Comparison of ENCODE assay signal across 1 cellular context in genomic region chr1:179151908-179152682, GRCh38.
TF ChIP-seq lines count a peak whose summit lies in the region.

No MANE protein-coding gene starts in this region.

TF ChIP-seq in HepG2, 621 proteins besides CTCF, POLR2A, EP300 and RAD21 (continued from another document and continues in another):
- no peak for TF ChIP-seq ZNF576 (CRISPR knock-in tag; IDR thresholded peaks at IDR 0.05)
- peak; percentile 92 for TF ChIP-seq FOXK2 (IDR thresholded peaks at IDR 0.05)
- peak; percentile 47 for TF ChIP-seq PHF5A (CRISPR knock-in tag; IDR thresholded peaks at IDR 0.05; ENCODE audit: low read depth, unreplicated experiment)
- no peak for TF ChIP-seq RFX1 (IDR thresholded peaks at IDR 0.05)
- TF ChIP-seq ZNF547 (CRISPR knock-in tag; IDR thresholded peaks at IDR 0.05): peak; percentile 44; the same call in 1 of the 2 replicates
- TF ChIP-seq ETV5 (CRISPR knock-in tag; IDR thresholded peaks at IDR 0.05; ENCODE audit: borderline replicate concordance): peak; percentile 26; the same call in 1 of the 2 replicates
- TF ChIP-seq NR2C2 (CRISPR knock-in tag; IDR thresholded peaks at IDR 0.05; ENCODE audit: borderline replicate concordance): no peak
- TF ChIP-seq IRF2 (CRISPR knock-in tag; IDR thresholded peaks at IDR 0.05): peak; percentile 68
- TF ChIP-seq PRPF4 (IDR thresholded peaks at IDR 0.05; ENCODE audit: low read depth, low read length, poor library complexity, severe bottlenecking): no peak
- TF ChIP-seq ZSCAN21 (CRISPR knock-in tag; IDR thresholded peaks at IDR 0.05; ENCODE audit: borderline replicate concordance): no peak
- TF ChIP-seq GATAD2A (CRISPR knock-in tag; IDR thresholded peaks at IDR 0.05): peak; percentile 96
- TF ChIP-seq SAP130 (CRISPR knock-in tag; IDR thresholded peaks at IDR 0.05; ENCODE audit: low read depth): peak; percentile 81
- peak; percentile 93 for TF ChIP-seq FOXA3 (CRISPR knock-in tag; IDR thresholded peaks at IDR 0.05)
- TF ChIP-seq HMGXB4 (CRISPR knock-in tag; IDR thresholded peaks at IDR 0.05; ENCODE audit: borderline replicate concordance in 1 of 2, low read depth in 1 of 2): peak in 1 of 2 experiments; percentile 36; a peak in 1 of 4 replicates
- TF ChIP-seq ZNF607 (CRISPR knock-in tag; IDR thresholded peaks at IDR 0.05; ENCODE audit: borderline replicate concordance): no peak
- TF ChIP-seq ETV6 (CRISPR knock-in tag; conservative IDR thresholded peaks at IDR 0.05): no peak
- peak; percentile 40; the same call in 1 of the 2 replicates for TF ChIP-seq ZNF205 (CRISPR knock-in tag; IDR thresholded peaks at IDR 0.05)
- no peak for TF ChIP-seq HMGA1 (CRISPR knock-in tag; conservative IDR thresholded peaks at IDR 0.05)
- TF ChIP-seq ZMYM3 (CRISPR knock-in tag; IDR thresholded peaks at IDR 0.05): no peak
- no peak for TF ChIP-seq ZNF598 (CRISPR knock-in tag; IDR thresholded peaks at IDR 0.05; ENCODE audit: borderline replicate concordance)
- no peak for TF ChIP-seq TSC22D2 (CRISPR knock-in tag; IDR thresholded peaks at IDR 0.05; ENCODE audit: borderline replicate concordance)
- TF ChIP-seq PHF20 (CRISPR knock-in tag; IDR thresholded peaks at IDR 0.05): no peak
- TF ChIP-seq ZNF331 (CRISPR knock-in tag; IDR thresholded peaks at IDR 0.05): peak; percentile 80
- peak; percentile 96 for TF ChIP-seq RXRB (CRISPR knock-in tag; IDR thresholded peaks at IDR 0.05; ENCODE audit: borderline replicate concordance)
- peak; percentile 27; the same call in 1 of the 2 replicates for TF ChIP-seq SALL1 (CRISPR knock-in tag; IDR thresholded peaks at IDR 0.05)
- TF ChIP-seq TBX3 (IDR thresholded peaks at IDR 0.05; ENCODE audit: borderline replicate concordance): peak; percentile 41; the same call in 1 of the 2 replicates
- TF ChIP-seq MYPOP (CRISPR knock-in tag; IDR thresholded peaks at IDR 0.05): peak; percentile 17; the same call in 1 of the 2 replicates
- TF ChIP-seq, protein P1, sequence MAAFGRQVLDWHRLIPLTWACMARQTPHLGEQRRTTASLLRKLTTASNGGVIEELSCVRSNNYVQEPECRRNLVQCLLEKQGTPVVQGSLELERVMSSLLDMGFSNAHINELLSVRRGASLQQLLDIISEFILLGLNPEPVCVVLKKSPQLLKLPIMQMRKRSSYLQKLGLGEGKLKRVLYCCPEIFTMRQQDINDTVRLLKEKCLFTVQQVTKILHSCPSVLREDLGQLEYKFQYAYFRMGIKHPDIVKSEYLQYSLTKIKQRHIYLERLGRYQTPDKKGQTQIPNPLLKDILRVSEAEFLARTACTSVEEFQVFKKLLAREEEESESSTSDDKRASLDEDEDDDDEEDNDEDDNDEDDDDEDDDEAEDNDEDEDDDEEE (CRISPR knock-in tag; IDR thresholded peaks at IDR 0.05): no peak
- no peak for TF ChIP-seq MYNN (CRISPR knock-in tag; IDR thresholded peaks at IDR 0.05; ENCODE audit: low read depth)
- TF ChIP-seq ZNF510 (CRISPR knock-in tag; IDR thresholded peaks at IDR 0.05; ENCODE audit: low read depth): no peak
- no peak for TF ChIP-seq SP2 (CRISPR knock-in tag; IDR thresholded peaks at IDR 0.05)
- TF ChIP-seq, protein P2, sequence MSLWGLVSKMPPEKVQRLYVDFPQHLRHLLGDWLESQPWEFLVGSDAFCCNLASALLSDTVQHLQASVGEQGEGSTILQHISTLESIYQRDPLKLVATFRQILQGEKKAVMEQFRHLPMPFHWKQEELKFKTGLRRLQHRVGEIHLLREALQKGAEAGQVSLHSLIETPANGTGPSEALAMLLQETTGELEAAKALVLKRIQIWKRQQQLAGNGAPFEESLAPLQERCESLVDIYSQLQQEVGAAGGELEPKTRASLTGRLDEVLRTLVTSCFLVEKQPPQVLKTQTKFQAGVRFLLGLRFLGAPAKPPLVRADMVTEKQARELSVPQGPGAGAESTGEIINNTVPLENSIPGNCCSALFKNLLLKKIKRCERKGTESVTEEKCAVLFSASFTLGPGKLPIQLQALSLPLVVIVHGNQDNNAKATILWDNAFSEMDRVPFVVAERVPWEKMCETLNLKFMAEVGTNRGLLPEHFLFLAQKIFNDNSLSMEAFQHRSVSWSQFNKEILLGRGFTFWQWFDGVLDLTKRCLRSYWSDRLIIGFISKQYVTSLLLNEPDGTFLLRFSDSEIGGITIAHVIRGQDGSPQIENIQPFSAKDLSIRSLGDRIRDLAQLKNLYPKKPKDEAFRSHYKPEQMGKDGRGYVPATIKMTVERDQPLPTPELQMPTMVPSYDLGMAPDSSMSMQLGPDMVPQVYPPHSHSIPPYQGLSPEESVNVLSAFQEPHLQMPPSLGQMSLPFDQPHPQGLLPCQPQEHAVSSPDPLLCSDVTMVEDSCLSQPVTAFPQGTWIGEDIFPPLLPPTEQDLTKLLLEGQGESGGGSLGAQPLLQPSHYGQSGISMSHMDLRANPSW (CRISPR knock-in tag; IDR thresholded peaks at IDR 0.05; ENCODE audit: borderline replicate concordance): peak; percentile 28; the same call in 1 of the 2 replicates
- TF ChIP-seq ELF1 (CRISPR knock-in tag; IDR thresholded peaks at IDR 0.05): 0 out of 2 replicates have a peak, but pooled peaks have one; percentile 13
- TF ChIP-seq ELF3 (CRISPR knock-in tag; IDR thresholded peaks at IDR 0.05): peak; percentile 73
- peak; percentile 98 for TF ChIP-seq TBL1XR1 (IDR thresholded peaks at IDR 0.05; ENCODE audit: borderline replicate concordance, low read length, partially characterized antibody)
- TF ChIP-seq ELF4 (CRISPR knock-in tag; IDR thresholded peaks at IDR 0.05; ENCODE audit: borderline replicate concordance): peak; percentile 15; the same call in 1 of the 2 replicates
- peak; percentile 67; the same call in 1 of the 2 replicates for TF ChIP-seq CEBPB (IDR thresholded peaks at IDR 0.05; ENCODE audit: borderline replicate concordance, low read depth, low read length)
- TF ChIP-seq FOXC1 (CRISPR knock-in tag; IDR thresholded peaks at IDR 0.05; ENCODE audit: borderline replicate concordance): no peak
- TF ChIP-seq ZBTB43 (CRISPR knock-in tag; conservative IDR thresholded peaks at IDR 0.05): 0 out of 2 replicates have a peak, but pooled peaks have one; percentile 60
- TF ChIP-seq SMAD3 (CRISPR knock-in tag; IDR thresholded peaks at IDR 0.05): peak; percentile 74; the same call in 1 of the 2 replicates
- TF ChIP-seq ZNF644 (CRISPR knock-in tag; IDR thresholded peaks at IDR 0.05; ENCODE audit: low read depth): peak; percentile 52; the same call in 1 of the 2 replicates
- TF ChIP-seq, protein P3, sequence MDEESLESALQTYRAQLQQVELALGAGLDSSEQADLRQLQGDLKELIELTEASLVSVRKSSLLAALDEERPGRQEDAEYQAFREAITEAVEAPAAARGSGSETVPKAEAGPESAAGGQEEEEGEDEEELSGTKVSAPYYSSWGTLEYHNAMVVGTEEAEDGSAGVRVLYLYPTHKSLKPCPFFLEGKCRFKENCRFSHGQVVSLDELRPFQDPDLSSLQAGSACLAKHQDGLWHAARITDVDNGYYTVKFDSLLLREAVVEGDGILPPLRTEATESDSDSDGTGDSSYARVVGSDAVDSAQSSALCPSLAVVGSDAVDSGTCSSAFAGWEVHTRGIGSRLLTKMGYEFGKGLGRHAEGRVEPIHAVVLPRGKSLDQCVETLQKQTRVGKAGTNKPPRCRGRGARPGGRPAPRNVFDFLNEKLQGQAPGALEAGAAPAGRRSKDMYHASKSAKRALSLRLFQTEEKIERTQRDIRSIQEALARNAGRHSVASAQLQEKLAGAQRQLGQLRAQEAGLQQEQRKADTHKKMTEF (CRISPR knock-in tag; IDR thresholded peaks at IDR 0.05): peak; percentile 87
- no peak for TF ChIP-seq ZFX (CRISPR knock-in tag; IDR thresholded peaks at IDR 0.05; ENCODE audit: low read depth)
- TF ChIP-seq ZNF775 (CRISPR knock-in tag; IDR thresholded peaks at IDR 0.05; ENCODE audit: borderline replicate concordance): no peak
- peak; percentile 31; the same call in 1 of the 2 replicates for TF ChIP-seq ZNF792 (CRISPR knock-in tag; IDR thresholded peaks at IDR 0.05)
- TF ChIP-seq SKIL (CRISPR knock-in tag; IDR thresholded peaks at IDR 0.05; ENCODE audit: borderline replicate concordance): peak; percentile 90
- TF ChIP-seq, protein P4, sequence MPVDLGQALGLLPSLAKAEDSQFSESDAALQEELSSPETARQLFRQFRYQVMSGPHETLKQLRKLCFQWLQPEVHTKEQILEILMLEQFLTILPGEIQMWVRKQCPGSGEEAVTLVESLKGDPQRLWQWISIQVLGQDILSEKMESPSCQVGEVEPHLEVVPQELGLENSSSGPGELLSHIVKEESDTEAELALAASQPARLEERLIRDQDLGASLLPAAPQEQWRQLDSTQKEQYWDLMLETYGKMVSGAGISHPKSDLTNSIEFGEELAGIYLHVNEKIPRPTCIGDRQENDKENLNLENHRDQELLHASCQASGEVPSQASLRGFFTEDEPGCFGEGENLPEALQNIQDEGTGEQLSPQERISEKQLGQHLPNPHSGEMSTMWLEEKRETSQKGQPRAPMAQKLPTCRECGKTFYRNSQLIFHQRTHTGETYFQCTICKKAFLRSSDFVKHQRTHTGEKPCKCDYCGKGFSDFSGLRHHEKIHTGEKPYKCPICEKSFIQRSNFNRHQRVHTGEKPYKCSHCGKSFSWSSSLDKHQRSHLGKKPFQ (CRISPR knock-in tag; IDR thresholded peaks at IDR 0.05; ENCODE audit: insufficient replicate concordance): peak; percentile 22
- TF ChIP-seq, protein P5, sequence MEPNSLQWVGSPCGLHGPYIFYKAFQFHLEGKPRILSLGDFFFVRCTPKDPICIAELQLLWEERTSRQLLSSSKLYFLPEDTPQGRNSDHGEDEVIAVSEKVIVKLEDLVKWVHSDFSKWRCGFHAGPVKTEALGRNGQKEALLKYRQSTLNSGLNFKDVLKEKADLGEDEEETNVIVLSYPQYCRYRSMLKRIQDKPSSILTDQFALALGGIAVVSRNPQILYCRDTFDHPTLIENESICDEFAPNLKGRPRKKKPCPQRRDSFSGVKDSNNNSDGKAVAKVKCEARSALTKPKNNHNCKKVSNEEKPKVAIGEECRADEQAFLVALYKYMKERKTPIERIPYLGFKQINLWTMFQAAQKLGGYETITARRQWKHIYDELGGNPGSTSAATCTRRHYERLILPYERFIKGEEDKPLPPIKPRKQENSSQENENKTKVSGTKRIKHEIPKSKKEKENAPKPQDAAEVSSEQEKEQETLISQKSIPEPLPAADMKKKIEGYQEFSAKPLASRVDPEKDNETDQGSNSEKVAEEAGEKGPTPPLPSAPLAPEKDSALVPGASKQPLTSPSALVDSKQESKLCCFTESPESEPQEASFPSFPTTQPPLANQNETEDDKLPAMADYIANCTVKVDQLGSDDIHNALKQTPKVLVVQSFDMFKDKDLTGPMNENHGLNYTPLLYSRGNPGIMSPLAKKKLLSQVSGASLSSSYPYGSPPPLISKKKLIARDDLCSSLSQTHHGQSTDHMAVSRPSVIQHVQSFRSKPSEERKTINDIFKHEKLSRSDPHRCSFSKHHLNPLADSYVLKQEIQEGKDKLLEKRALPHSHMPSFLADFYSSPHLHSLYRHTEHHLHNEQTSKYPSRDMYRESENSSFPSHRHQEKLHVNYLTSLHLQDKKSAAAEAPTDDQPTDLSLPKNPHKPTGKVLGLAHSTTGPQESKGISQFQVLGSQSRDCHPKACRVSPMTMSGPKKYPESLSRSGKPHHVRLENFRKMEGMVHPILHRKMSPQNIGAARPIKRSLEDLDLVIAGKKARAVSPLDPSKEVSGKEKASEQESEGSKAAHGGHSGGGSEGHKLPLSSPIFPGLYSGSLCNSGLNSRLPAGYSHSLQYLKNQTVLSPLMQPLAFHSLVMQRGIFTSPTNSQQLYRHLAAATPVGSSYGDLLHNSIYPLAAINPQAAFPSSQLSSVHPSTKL (CRISPR knock-in tag; IDR thresholded peaks at IDR 0.05): peak; percentile 97
- peak; percentile 90 for TF ChIP-seq NCOA2 (CRISPR knock-in tag; IDR thresholded peaks at IDR 0.05)
- TF ChIP-seq THAP11 (CRISPR knock-in tag; IDR thresholded peaks at IDR 0.05): peak; percentile 62
